10 cellular contexts compared by ENCODE assay signal in genomic region chr15:73990250-73991005, GRCh38. TPM values are rescaled to one million over a fixed set of nuclear protein-coding genes. Genes with fewer than 3 reads are reported as not detected.
DNase-seq lines count a peak whose midpoint lies in the region; ATAC-seq and TF ChIP-seq lines count a peak whose summit lies in the region.
"Had no signal": no experiment of that assay in that cellular context is flagged by ENCODE, and none has a peak within 500 bp of the region (broad histone marks: within the 10 kb centered on the region; RNA-seq: fewer than 3 reads in every experiment).

No MANE protein-coding gene starts in this region.

- H3K9me3 ChIP-seq in gastroesophageal sphincter (no peaks in the 10 kb centered on the region), smooth muscle cell (replicated peaks; ENCODE audit: low read depth) (no peaks in the 10 kb centered on the region), BE2C (no peaks in the 10 kb centered on the region)

- TF ChIP-seq CTCF in RWPE1 (conservative IDR thresholded peaks at IDR 0.05; ENCODE audit: low read depth) = no peak
- TF ChIP-seq CTCF in gastroesophageal sphincter (IDR thresholded peaks at IDR 0.05) = no peak
- no peak for TF ChIP-seq CTCF in smooth muscle cell (IDR thresholded peaks at IDR 0.05; ENCODE audit: borderline replicate concordance, insufficient read depth, poor library complexity, severe bottlenecking)
- TF ChIP-seq CTCF in BE2C (IDR thresholded peaks at IDR 0.05; ENCODE audit: low read depth, low read length) = no peak

- peak overlapping the region; percentile 99 for H3K27ac ChIP-seq in RWPE1
- H3K27ac ChIP-seq in gastroesophageal sphincter = peak overlapping the region in 3 of 4 donors; percentile 85 to 95 (median 89)
- peak overlapping the region; percentile 89 for H3K27ac ChIP-seq in smooth muscle cell (ENCODE audit: low read depth)

- H3K79me2 ChIP-seq in smooth muscle cell (ENCODE audit: low read depth) = peaks cover 19% of the 10 kb centered on the region

- TF ChIP-seq POLR2A in gastroesophageal sphincter (IDR thresholded peaks at IDR 0.05) = no peak

- TF ChIP-seq EP300 in gastroesophageal sphincter (IDR thresholded peaks at IDR 0.05) = no peak

- DNase-seq in DMS53 (lab: John Stamatoyannopoulos, UW) (peak; percentile 8), DMS53 treated with DMSO at 0.1 percent for 48 hours (lab: John Stamatoyannopoulos, UW; ENCODE audit: unreplicated experiment) (no peak), RWPE1 (ENCODE audit: low spot score) (no peak), smooth muscle cell (lab: John Stamatoyannopoulos, UW; ENCODE audit: unreplicated experiment) (no peak), NCI-H446 (lab: John Stamatoyannopoulos, UW) (no peak), BE2C (no peak)
- DNase-seq: activated CD4-positive, CD25-positive, alpha-beta regulatory T cell treated with anti-CD3 and anti-CD28 coated beads, Interleukin-2, amount 50 U/mL, for 72 hours; NCI-H510A treated with DMSO at 0.1 percent for 48 hours had no signal

- WGBS in gastroesophageal sphincter (ENCODE audit: low coverage in 1 of 2), 2 donors = 46 to 69% methylated on average over 4 to 9 of the region's 9 CpGs
- WGBS in smooth muscle cell (ENCODE audit: low lambda C conversion rate) = 90% methylated on average over 9 of the region's 9 CpGs

- H3K9ac ChIP-seq in smooth muscle cell (ENCODE audit: low read depth) = peak overlapping the region; percentile 11

- no peaks in the 10 kb centered on the region for H3K27me3 ChIP-seq in gastroesophageal sphincter
- no peaks in the 10 kb centered on the region for H3K27me3 ChIP-seq in smooth muscle cell (ENCODE audit: low read depth)
- no peaks in the 10 kb centered on the region for H3K27me3 ChIP-seq in BE2C

- CTCF ChIA-PET in RWPE1 (lab: Yijun Ruan, JAX) = interaction anchor here (0.7 to 2.8 kb wide), 3 partner anchors 17 to 151 kb away, joined by 3 to 11 read pairs (median 5); no protein-coding TSS in a partner anchor

- H3K36me3 ChIP-seq in gastroesophageal sphincter (peaks cover 0 to 39% of the 10 kb centered on the region in 2 donors), smooth muscle cell (ENCODE audit: low read depth) (no peaks in the 10 kb centered on the region), BE2C (no peaks in the 10 kb centered on the region)

- H3F3A ChIP-seq in smooth muscle cell (ENCODE audit: low read depth) = peaks cover 8% of the 10 kb centered on the region

- H3K4me2 ChIP-seq in smooth muscle cell = peak overlapping the region; percentile 97

- H3K4me1 ChIP-seq in gastroesophageal sphincter (peaks cover 3 to 91% (median 51%) of the 10 kb centered on the region in 3 donors), smooth muscle cell (ENCODE audit: low read depth) (peaks cover 11% of the 10 kb centered on the region), BE2C (peaks cover 10% of the 10 kb centered on the region)

- ATAC-seq in gastroesophageal sphincter (no peak), GM21825 (IDR thresholded peaks at IDR 0.05; ENCODE audit: unreplicated experiment) (no peak)

- H3K4me3 ChIP-seq in gastroesophageal sphincter (no peak overlapping the region), smooth muscle cell (no peak overlapping the region), BE2C (ENCODE audit: low read depth, low read length) (no peak overlapping the region)

- no peak overlapping the region for H2AFZ ChIP-seq in smooth muscle cell (ENCODE audit: low read depth)

- POLR2A ChIA-PET in RWPE1 (lab: Yijun Ruan, JAX; ENCODE audit: low non-redundant PET) = no interaction called here

- H4K20me1 ChIP-seq in smooth muscle cell (ENCODE audit: low read depth) = peaks cover 2% of the 10 kb centered on the region

RNA-seq across cellular contexts. Expression of gene STOML1, which starts 1.7 kb away (rescaled TPM):
- total RNA-seq in gastroesophageal sphincter (10 to 100 TPM in 3 of 4 donors, 1 to 10 TPM in 1; 8.1 to 21.7 (median 13.7) TPM), smooth muscle cell (9.3 and 12.4 TPM in 2 replicates)
- polyA plus RNA-seq in smooth muscle cell = 23.7 and 27.5 TPM in 2 replicates
- polyA plus RNA-seq in BE2C (2012; ENCODE audit: insufficient read depth, insufficient read length, low read depth) = 41.5 TPM

RNA-seq across cellular contexts. Expression of gene PML, which starts 4.1 kb away (rescaled TPM):
- 10 to 100 TPM; 24.1 to 75.1 (median 52.1) TPM for total RNA-seq in gastroesophageal sphincter
- 21.6 and 34.1 TPM in 2 replicates for total RNA-seq in smooth muscle cell
- polyA plus RNA-seq in smooth muscle cell = 33.7 and 39.4 TPM in 2 replicates
- polyA plus RNA-seq in BE2C (2012; ENCODE audit: insufficient read depth, insufficient read length, low read depth) = 54.6 TPM
